In the genomic region with DNA sequence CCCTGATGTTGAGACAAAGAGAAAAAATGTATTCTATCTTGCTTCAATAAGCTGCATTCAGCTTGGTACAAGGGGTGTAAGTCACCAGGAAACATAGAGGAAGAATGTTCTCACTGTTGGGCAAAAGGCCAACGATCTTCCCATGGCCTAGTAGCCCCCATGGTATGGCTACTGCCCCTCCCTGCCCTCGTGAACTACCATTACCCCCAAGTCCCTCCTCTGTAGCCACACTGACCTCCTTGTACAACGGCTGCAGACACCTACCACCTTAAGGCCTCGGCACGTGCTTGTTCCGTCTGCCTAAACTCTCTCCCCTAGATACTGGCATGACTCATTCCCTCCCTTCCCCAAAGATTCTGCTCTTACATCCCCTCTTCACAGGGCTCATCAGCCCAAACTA, we compare ENCODE assay signal across 12 cellular contexts.
DNase-seq lines count a peak whose midpoint lies in the region; ATAC-seq, FAIRE-seq and TF ChIP-seq lines count a peak whose summit lies in the region.
"Had no signal": no experiment of that assay in that cellular context is flagged by ENCODE, and none has a peak within 500 bp of the region (broad histone marks: within the 10 kb centered on the region; RNA-seq: fewer than 3 reads in every experiment).

No MANE protein-coding gene starts in this region.

- TF ChIP-seq POLR2A in H54 (IDR thresholded peaks at IDR 0.05; ENCODE audit: low read depth, low read length) = no peak

- ATAC-seq in Right ventricle myocardium superior (ENCODE audit: poor library complexity) (no peak), HG03460 (IDR thresholded peaks at IDR 0.05; ENCODE audit: unreplicated experiment) (no peak)
- ATAC-seq: CD8-positive, alpha-beta T cell had no signal

- intact Hi-C loops in cardiac septum (cut with DNase I) (no loop called here), Right ventricle myocardium superior (cut with DNase I) (no loop called here), posterior vena cava (cut with DNase I) (no loop called here)

- DNase-seq in cardiac septum (ENCODE audit: low spot score) = peak; percentile 57
- no peak for DNase-seq in Right ventricle myocardium superior
- peak; percentile 29 for DNase-seq in islet precursor cell
- peak; percentile 53 for DNase-seq in posterior vena cava (ENCODE audit: low spot score)
- DNase-seq in H54 (ENCODE audit: insufficient read length, low spot score) = no peak
- DNase-seq in GF-D8 (lab: John Stamatoyannopoulos, UW) = no peak
- DNase-seq: COR-L47, DMS153, DND-41 had no signal

- FAIRE-seq in H54 (lab: Jason Lieb, UNC) = no peak
- FAIRE-seq: D721Med had no signal

Comparison
In these comparisons a context has a peak if more than half of its experiments do, and no peak if none do; other contexts are left out.
1. DNase-seq: peak in cardiac septum (single experiment), islet precursor cell (single experiment) and posterior vena cava (single experiment); none in Right ventricle myocardium superior (single experiment), H54 (single experiment) and GF-D8 (single experiment).